Comparison of ENCODE assay signal across 24 cellular contexts in the genomic region with DNA sequence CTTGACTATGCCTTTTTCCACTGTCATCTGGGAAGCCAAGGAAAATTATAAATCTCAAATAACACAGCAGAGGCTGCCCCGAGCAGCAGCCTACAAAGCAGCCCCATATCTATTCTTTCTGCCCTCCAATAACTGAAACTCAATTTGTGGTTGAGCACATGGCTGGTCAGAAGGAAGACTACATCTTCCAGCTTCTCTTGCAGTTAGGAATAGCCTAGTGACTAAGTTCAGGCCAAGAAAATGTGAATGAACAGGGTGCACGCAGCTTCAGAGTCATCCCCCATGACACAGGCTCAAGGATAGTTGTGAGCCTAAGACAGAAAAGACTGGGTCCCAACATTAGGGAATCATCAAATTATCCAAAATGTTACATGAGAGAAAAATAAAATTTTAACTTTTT.
"Had no signal": no experiment of that assay in that cellular context is flagged by ENCODE, and none has a peak within 500 bp of the region (broad histone marks: within the 10 kb centered on the region; RNA-seq: fewer than 3 reads in every experiment).

No MANE protein-coding gene starts in this region.

- H3K4me3 Mint-ChIP-seq: natural killer cell; neural crest cell; stimulated activated naive B cell treated with anti-CD40 and anti-IgM and Interleukin-4, amounts not matched to agents 10 μg/mL and 1 μg/mL and 100 μg/mL, for 72 hours; stimulated activated naive CD8-positive, alpha-beta T cell treated with anti-CD3 and anti-CD28 coated beads, Interleukin-15, amount 100 ng/mL, for 72 hours had no signal

- H3K27ac Mint-ChIP-seq: natural killer cell; progenitor cell of endocrine pancreas; stimulated activated naive B cell treated with anti-CD40 and anti-IgM and Interleukin-4, amounts not matched to agents 10 μg/mL and 1 μg/mL and 100 μg/mL, for 72 hours; stimulated activated naive CD8-positive, alpha-beta T cell treated with anti-CD3 and anti-CD28 coated beads, Interleukin-15, amount 100 ng/mL, for 72 hours had no signal

- H3K4me1 ChIP-seq: colonic mucosa, pancreas, right lobe of liver, testis, tibial nerve had no signal

- H3K27me3 Mint-ChIP-seq: progenitor cell of endocrine pancreas; stimulated activated naive B cell treated with anti-CD40 and anti-IgM and Interleukin-4, amounts not matched to agents 10 μg/mL and 1 μg/mL and 100 μg/mL, for 72 hours; stimulated activated naive CD8-positive, alpha-beta T cell treated with anti-CD3 and anti-CD28 coated beads, Interleukin-15, amount 100 ng/mL, for 72 hours had no signal

- H3K36me3 ChIP-seq: colonic mucosa, heart left ventricle, pancreas, right lobe of liver, tibial nerve had no signal

- DNase-seq: colonic mucosa; dermis blood vessel endothelial cell; effector CD8-positive, alpha-beta T cell; heart left ventricle; hippocampal formation; left colon; left ventricle myocardium superior; mesenchymal stem cell; natural killer cell; nucleus accumbens; pancreas; retina; right lobe of liver; spleen; stimulated activated CD4-positive, alpha-beta T cell treated with anti-CD3 and anti-CD28 coated beads, Interleukin-15, amount 100 ng/mL, for 24 hours; stimulated activated CD4-positive, alpha-beta T cell treated with anti-CD3 and anti-CD28 coated beads, Interleukin-1b, Interleukin-23, amount 100 ng/mL, for 48 hours; stimulated activated CD4-positive, alpha-beta T cell treated with anti-CD3 and anti-CD28 coated beads, Interleukin-4, amount 100 ng/mL, for 4 hours; stimulated activated naive B cell treated with anti-CD40 and anti-IgM and Interleukin-4, amounts not matched to agents 10 μg/mL and 1 μg/mL and 100 μg/mL, for 72 hours; stimulated activated naive CD8-positive, alpha-beta T cell treated with anti-CD3 and anti-CD28 coated beads, Interleukin-15, amount 100 ng/mL, for 72 hours; testis had no signal

- H3K27me3 ChIP-seq: colonic mucosa, heart left ventricle, pancreas, right lobe of liver, spleen, testis, tibial nerve had no signal

- H3K36me3 Mint-ChIP-seq: natural killer cell had no signal

- H3K4me3 ChIP-seq: colonic mucosa, heart left ventricle, lung, pancreas, right lobe of liver, spleen, testis, tibial nerve had no signal

- H3K9me3 ChIP-seq: colonic mucosa, heart left ventricle, pancreas, right lobe of liver, spleen, testis, tibial nerve had no signal

- ATAC-seq: left colon; left ventricle myocardium superior; natural killer cell; pancreas; right lobe of liver; stimulated activated naive B cell treated with anti-CD40 and anti-IgM and Interleukin-4, amounts not matched to agents 10 μg/mL and 1 μg/mL and 100 μg/mL, for 72 hours; stimulated activated naive CD8-positive, alpha-beta T cell treated with anti-CD3 and anti-CD28 coated beads, Interleukin-15, amount 100 ng/mL, for 72 hours had no signal

- H3K9me3 Mint-ChIP-seq: natural killer cell had no signal

- H3K27ac ChIP-seq: colonic mucosa, heart left ventricle, pancreas, right lobe of liver, spleen, testis, tibial nerve had no signal
